Comparison of ENCODE assay signal across 8 cellular contexts in the genomic region with DNA sequence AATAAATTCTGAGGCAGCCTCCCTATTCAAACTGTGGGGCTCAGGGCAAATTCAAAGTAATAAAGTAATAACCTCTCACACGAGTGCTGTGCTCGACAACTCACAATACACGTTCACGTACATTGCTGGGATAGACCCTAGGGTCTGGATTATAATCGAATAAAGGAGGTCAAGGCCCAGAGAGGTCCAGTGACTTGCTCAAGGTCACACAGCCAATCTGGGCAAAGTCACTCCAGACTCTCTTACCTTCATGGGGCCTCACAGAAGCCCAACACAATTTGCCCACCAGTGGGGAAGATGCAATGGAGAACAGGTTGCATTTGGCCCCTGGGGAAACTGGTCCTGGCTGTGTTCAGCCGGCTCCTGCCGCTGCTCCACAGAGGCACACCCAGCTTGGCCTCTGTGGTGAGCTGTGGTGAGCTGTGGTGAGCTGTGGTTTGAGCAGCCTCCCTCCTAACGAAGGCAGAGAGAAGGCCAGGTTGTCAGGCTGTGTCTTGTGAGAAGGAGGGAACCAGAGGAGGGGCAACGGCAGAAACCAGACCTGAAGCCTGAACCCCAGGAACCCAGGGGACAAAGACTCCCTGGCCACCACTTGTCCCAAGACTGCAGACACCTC. TPM values are rescaled to one million over a fixed set of nuclear protein-coding genes. Genes with fewer than 3 reads are reported as not detected.
DNase-seq lines count a peak whose midpoint lies in the region; ATAC-seq and TF ChIP-seq lines count a peak whose summit lies in the region.

No MANE protein-coding gene starts in this region.

- 77 to 81% (median 77%) methylated on average over 7 to 9 of the region's 9 CpGs for WGBS in adrenal gland, 4 donors

- no peak overlapping the region for H3K4me3 ChIP-seq in adrenal gland

- H3K36me3 ChIP-seq in adrenal gland (replicated peaks in 1 of 2), result no peaks in the 10 kb centered on the region

- H3K27me3 Mint-ChIP-seq in activated B cell treated with CpG ODN at 0.5 μM for 24 hours, result no peaks in the 10 kb centered on the region

- H3K9me3 ChIP-seq in adrenal gland (replicated peaks in 1 of 3), result no peaks in the 10 kb centered on the region

- no peaks in the 10 kb centered on the region for H3K27me3 ChIP-seq in adrenal gland

- peaks cover 88% of the 10 kb centered on the region for H3K4me1 Mint-ChIP-seq in activated B cell treated with CpG ODN at 0.5 μM for 24 hours

- intact Hi-C loops in activated B cell treated with CpG ODN at 0.5 μM for 24 hours (cut with micrococcal nuclease), result loop anchor here (5.0 to 10.0 kb wide), 3 partner anchors 872 to 1999 kb away; partner anchors contain the start of genes FCMR and PPP1R15B
- intact Hi-C loops in adrenal gland (cut with DNase I), result no loop called here

- POLR2A ChIA-PET in activated B cell treated with CpG ODN at 0.5 μM for 24 hours (lab: Charles Lee), result interaction anchor here (0.7 to 35.7 kb wide), 7 partner anchors 8 to 346 kb away, joined by 4 to 1622 read pairs (median 7); partner anchors contain the start of genes NUAK2 and TMCC2

- H3K4me1 ChIP-seq in adrenal gland (replicated peaks in 1 of 2), result peaks cover 20 to 42% of the 10 kb centered on the region in 2 donors

- peak; percentile 78 for DNase-seq in ELR (ENCODE audit: low read depth)
- DNase-seq in activated B cell treated with CpG ODN at 0.5 μM for 24 hours, result peak; percentile 50
- DNase-seq in effector CD8-positive, alpha-beta T cell (lab: John Stamatoyannopoulos, UW), result peak; percentile 37
- DNase-seq in stimulated activated CD8-positive, alpha-beta memory T cell treated with anti-CD3 and anti-CD28 coated beads, Interleukin-7, amount 100 ng/mL, for 48 hours (ENCODE audit: extremely low read depth in 1 of 2, low read depth in 1 of 2), result peak; percentile 68 to 74
- DNase-seq in NCI-H2029 treated with DMSO at 0.1 percent for 48 hours (lab: John Stamatoyannopoulos, UW), result no peak
- no peak for DNase-seq in adrenal gland

- H3K9me3 Mint-ChIP-seq in activated B cell treated with CpG ODN at 0.5 μM for 24 hours, result no peaks in the 10 kb centered on the region

- H3K27ac Mint-ChIP-seq in activated B cell treated with CpG ODN at 0.5 μM for 24 hours, result peak overlapping the region; percentile 98

- ATAC-seq in HG02973 (IDR thresholded peaks at IDR 0.05; ENCODE audit: unreplicated experiment), result peak; percentile 27
- ATAC-seq in activated B cell treated with CpG ODN at 0.5 μM for 24 hours (ENCODE audit: low read depth), result peak; percentile 5
- no peak for ATAC-seq in GM21390 (IDR thresholded peaks at IDR 0.05; ENCODE audit: unreplicated experiment)

- no peak for TF ChIP-seq CTCF in activated B cell treated with CpG ODN at 0.5 μM for 24 hours (IDR thresholded peaks at IDR 0.05)
- no peak for TF ChIP-seq CTCF in adrenal gland (IDR thresholded peaks at IDR 0.05)

- no peak overlapping the region for H3K27ac ChIP-seq in adrenal gland

- TF ChIP-seq POLR2A in adrenal gland (IDR thresholded peaks at IDR 0.05), result no peak

- CTCF ChIA-PET in activated B cell treated with CpG ODN at 0.5 μM for 24 hours (lab: Charles Lee), result interaction anchor here (1.1 to 10.0 kb wide), 5 partner anchors 13 to 199 kb away, joined by 3 to 139 read pairs (median 70); partner anchors contain the start of gene NUAK2

- H3K36me3 Mint-ChIP-seq in activated B cell treated with CpG ODN at 0.5 μM for 24 hours (ENCODE audit: low read depth), result peaks cover 1% of the 10 kb centered on the region

- H3K4me3 Mint-ChIP-seq in activated B cell treated with CpG ODN at 0.5 μM for 24 hours, result peak overlapping the region; percentile 67

RNA-seq across cellular contexts. Expression of gene NUAK2, which starts 35.1 kb away (rescaled TPM):
- total RNA-seq in activated B cell treated with CpG ODN at 0.5 μM for 24 hours, result 26.1 and 26.2 TPM in 2 replicates
- 1 to 10 TPM; 1.7 to 9.9 (median 7.2) TPM for total RNA-seq in adrenal gland
- 1 to 10 TPM in 2 of 3 donors, under 1 TPM in 1; 0.95 to 1.9 (median 1.8) TPM for polyA plus RNA-seq in adrenal gland

RNA-seq across cellular contexts. Expression of gene TMCC2, which starts 58.7 kb away (rescaled TPM):
- 1.2 and 1.4 TPM in 2 replicates for total RNA-seq in activated B cell treated with CpG ODN at 0.5 μM for 24 hours
- 10 to 100 TPM in 3 of 8 donors, 1 to 10 TPM in 5; 2.3 to 33.2 (median 8.4) TPM for total RNA-seq in adrenal gland
- polyA plus RNA-seq in adrenal gland, result 10 to 100 TPM in 1 of 3 donors, 1 to 10 TPM in 2; 3.3 to 11.2 (median 3.3) TPM

Comparison
In these comparisons a context has a peak if more than half of its experiments do, and no peak if none do; other contexts are left out.
1. DNase-seq: peak in ELR (single experiment), activated B cell treated with CpG ODN at 0.5 μM for 24 hours (single experiment), effector CD8-positive, alpha-beta T cell (single experiment) and stimulated activated CD8-positive, alpha-beta memory T cell treated with anti-CD3 and anti-CD28 coated beads, Interleukin-7, amount 100 ng/mL, for 48 hours (2 of 2); none in NCI-H2029 treated with DMSO at 0.1 percent for 48 hours (single experiment) and adrenal gland (0 of 7).